ENCODE assay signal across 21 cellular contexts in the genomic region with DNA sequence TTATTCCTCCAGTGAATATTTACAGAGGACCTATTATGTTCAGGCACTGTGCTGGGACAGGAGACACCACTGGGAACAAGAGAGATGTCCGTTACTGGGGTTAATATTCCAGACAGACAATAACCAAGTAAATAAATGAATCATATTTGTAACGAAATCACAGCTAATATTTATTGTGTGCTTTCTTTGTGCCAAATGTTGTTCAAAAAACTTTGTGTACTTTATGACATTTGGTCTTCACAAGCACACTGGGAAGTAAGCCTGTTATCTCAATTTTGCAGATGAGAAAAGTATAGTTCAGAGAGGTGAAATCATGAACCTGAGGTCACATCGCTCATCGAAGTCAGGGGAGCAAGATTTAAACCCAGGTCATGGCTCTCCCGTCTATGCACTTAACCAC. TPM values are rescaled to one million over a fixed set of nuclear protein-coding genes. Genes with fewer than 3 reads are reported as not detected.
A peak's percentile ranks its signal among the peaks of the same experiment; 100 is the strongest.
DNase-seq lines count a peak whose midpoint lies in the region; ATAC-seq, FAIRE-seq and TF ChIP-seq lines count a peak whose summit lies in the region.
"Had no signal": no experiment of that assay in that cellular context is flagged by ENCODE, and none has a peak within 500 bp of the region (broad histone marks: within the 10 kb centered on the region; RNA-seq: fewer than 3 reads in every experiment).

No MANE protein-coding gene starts in this region.

- CTCF ChIA-PET in A549 (lab: Yijun Ruan, JAX), result interaction anchor here (0.8 to 2.6 kb wide), 3 partner anchors 41 to 208 kb away, joined by 3 to 8 read pairs (median 4); no protein-coding TSS in a partner anchor
- CTCF ChIA-PET in K562 (lab: Yijun Ruan, JAX; ENCODE audit: low intra/inter-chr PET ratio), result no interaction called here

- in situ Hi-C loops in K562 (cut with MboI), result no loop called here

- no peaks in the 10 kb centered on the region for H4K20me1 ChIP-seq in Karpas-422 (ENCODE audit: insufficient read depth, low read depth, low read length)
- no peaks in the 10 kb centered on the region; the same call in 1 of the 2 replicates for H4K20me1 ChIP-seq in K562 (replicated peaks; ENCODE audit: control insufficient read depth, insufficient read depth, low read length)

- TF ChIP-seq POLR2A in A549 (IDR thresholded peaks at IDR 0.05; ENCODE audit: low read length), result no peak
- no peak for TF ChIP-seq POLR2A in K562 (conservative IDR thresholded peaks at IDR 0.05)

- peak in 1 of 2 experiments; percentile 59 for DNase-seq in A549 (ENCODE audit: low read depth in 1 of 2, low spot score in 1 of 2)
- no peak for DNase-seq in Karpas-422
- peak in 1 of 4 experiments; percentile 29 for DNase-seq in K562 (ENCODE audit: extremely low read depth in 1 of 4, low spot score in 3 of 4)
- DNase-seq in NCI-H748 (lab: John Stamatoyannopoulos, UW; ENCODE audit: unreplicated experiment), result no peak
- no peak for DNase-seq in HTR-8/SVneo (ENCODE audit: insufficient read length, low spot score)
- DNase-seq: 8988T; ACHN; CD4-positive, alpha-beta memory T cell; DMS153; DMS79 treated with DMSO at 0.1 percent for 48 hours; EL; HCEC 1CT; HFFc6; IMR-90 had no signal

- intact Hi-C loops in K562 (cut with micrococcal nuclease), result no loop called here

- TF ChIP-seq RAD21 in A549 (conservative IDR thresholded peaks at IDR 0.05 in 1 of 2, IDR thresholded peaks at IDR 0.05 in 1 of 2), result 0 out of 5 replicates have a peak, but pooled peaks of 1 of the 2 experiments have one; percentile 3
- no peak for TF ChIP-seq RAD21 in K562 (CRISPR knock-in tag; conservative IDR thresholded peaks at IDR 0.05 in 1 of 2, IDR thresholded peaks at IDR 0.05 in 1 of 2)

- H3K4me3 ChIP-seq in A549 (no peak overlapping the region), Karpas-422 (ENCODE audit: low read length) (no peak overlapping the region), K562 (no peak overlapping the region), skeletal muscle tissue (ENCODE audit: low read length in 3 of 3) (no peak overlapping the region)

- H2AFZ ChIP-seq in Karpas-422 (ENCODE audit: low read length), result no peak overlapping the region
- no peak overlapping the region for H2AFZ ChIP-seq in K562 (ENCODE audit: low read depth, low read length)

- no peaks in the 10 kb centered on the region for H3K9me3 ChIP-seq in A549
- H3K9me3 ChIP-seq in Karpas-422 (ENCODE audit: low read length), result no peaks in the 10 kb centered on the region
- H3K9me3 ChIP-seq in K562 (replicated peaks; ENCODE audit: control insufficient read depth, insufficient read depth, low read depth, low read length), result no peaks in the 10 kb centered on the region
- no peaks in the 10 kb centered on the region for H3K9me3 ChIP-seq in skeletal muscle tissue (ENCODE audit: control insufficient read depth in 3 of 3, low read length in 3 of 3)

- H3K27ac ChIP-seq in A549 (peak overlapping the region; percentile 58 to 64; a peak in 5 of 6 replicates), Karpas-422 (ENCODE audit: low read length) (no peak overlapping the region), K562 (ENCODE audit: extremely low read depth, low read depth, low read length) (no peak overlapping the region), skeletal muscle tissue (ENCODE audit: low read depth, low read length) (peak overlapping the region; percentile 28)
- H3K27ac ChIP-seq: C4-2B had no signal

- H3K9ac ChIP-seq in Karpas-422 (ENCODE audit: low read length), result no peak overlapping the region
- H3K9ac ChIP-seq in K562 (ENCODE audit: insufficient read depth in 1 of 2, low read depth in 2 of 2, low read length in 2 of 2), result no peak overlapping the region
- H3K9ac ChIP-seq in skeletal muscle tissue (ENCODE audit: low read depth in 1 of 3, low read length in 3 of 3), result no peak overlapping the region

- peaks cover 26% of the 10 kb centered on the region for H3K4me1 ChIP-seq in A549
- peaks cover 13% of the 10 kb centered on the region for H3K4me1 ChIP-seq in Karpas-422 (ENCODE audit: low read length)
- peaks cover 3 to 5% of the 10 kb centered on the region in 2 experiments; a peak in 3 of 5 replicates for H3K4me1 ChIP-seq in K562 (replicated peaks in 1 of 2; ENCODE audit: control insufficient read depth in 2 of 2, insufficient read depth in 2 of 2, low read length in 2 of 2)
- peaks cover 3 to 14% (median 9%) of the 10 kb centered on the region in 3 donors for H3K4me1 ChIP-seq in skeletal muscle tissue (ENCODE audit: control insufficient read depth in 3 of 3, insufficient read depth in 3 of 3, low read length in 3 of 3)

- peak; percentile 39 to 75; a peak in 3 of 6 replicates for ATAC-seq in A549
- ATAC-seq in K562, result peak; percentile 37; the same call in 2 of the 3 replicates
- ATAC-seq in GM21390 (IDR thresholded peaks at IDR 0.05; ENCODE audit: unreplicated experiment), result no peak

- H3K79me2 ChIP-seq in Karpas-422 (ENCODE audit: low read length) (no peaks in the 10 kb centered on the region), K562 (ENCODE audit: control insufficient read depth, insufficient read depth, low read length) (no peaks in the 10 kb centered on the region)

- peak overlapping the region; percentile 52 for H3K4me2 ChIP-seq in A549
- peak overlapping the region; percentile 18 for H3K4me2 ChIP-seq in Karpas-422 (ENCODE audit: low read depth, low read length, poor library complexity, severe bottlenecking)
- no peak overlapping the region for H3K4me2 ChIP-seq in K562 (ENCODE audit: insufficient read depth, low read length)

- BruUV-seq in K562 (replicated peaks; lab: Mats Ljungman, UMichigan), result no TSS peak

- H3K36me3 ChIP-seq in Karpas-422 (ENCODE audit: insufficient read depth, low read length) (no peaks in the 10 kb centered on the region), K562 (ENCODE audit: control insufficient read depth, insufficient read depth, low read length) (no peaks in the 10 kb centered on the region), skeletal muscle tissue (ENCODE audit: control insufficient read depth in 3 of 3, insufficient read depth in 3 of 3, low read length in 3 of 3) (no peaks in the 10 kb centered on the region)

- H3K27me3 ChIP-seq in Karpas-422 (ENCODE audit: low read length), result no peaks in the 10 kb centered on the region
- H3K27me3 ChIP-seq in K562 (ENCODE audit: control insufficient read depth in 2 of 2, insufficient read depth in 2 of 2, low read length in 2 of 2), result no peaks in the 10 kb centered on the region
- H3K27me3 ChIP-seq in skeletal muscle tissue (ENCODE audit: control insufficient read depth in 3 of 3, insufficient read depth in 3 of 3, low read length in 3 of 3), result peaks cover 0 to 2% (median 0%) of the 10 kb centered on the region in 3 donors

- H3K9me1 ChIP-seq in K562 (ENCODE audit: control insufficient read depth, insufficient read depth, low read length), result no peaks in the 10 kb centered on the region

- no peaks in the 10 kb centered on the region for H3K9me2 ChIP-seq in Karpas-422 (replicated peaks; ENCODE audit: insufficient read depth, low read length)

- TF ChIP-seq CTCF in A549 (IDR thresholded peaks at IDR 0.05) (no peak), K562 (IDR thresholded peaks at IDR 0.05 in 2 of 3, conservative IDR thresholded peaks at IDR 0.05 in 1 of 3; ENCODE audit: insufficient read depth in 2 of 3, low read depth in 1 of 3, low read length in 3 of 3) (no peak)

- no peak for TF ChIP-seq EP300 in A549 (IDR thresholded peaks at IDR 0.05)
- no peak for TF ChIP-seq EP300 in K562 (IDR thresholded peaks at IDR 0.05; ENCODE audit: low read length)

- no peak for FAIRE-seq in A549 (lab: Jason Lieb, UNC)
- no peak for FAIRE-seq in K562 (lab: Jason Lieb, UNC)
- no peak for FAIRE-seq in HTR-8/SVneo (lab: Jason Lieb, UNC)
- FAIRE-seq: D721Med, G401.6, GM12891, GM19239 had no signal

- POLR2A ChIA-PET in A549 (lab: Yijun Ruan, JAX) (no interaction called here), K562 (lab: Yijun Ruan, JAX) (interaction anchor here (0.7 to 1.0 kb wide), 2 partner anchors 11 to 13 kb away, joined by 3 to 4 read pairs; no protein-coding TSS in a partner anchor)

- under 1% methylated on average over 5 of the region's 5 CpGs for WGBS in A549 (ENCODE audit: missing lambda C conversion rate)
- 8% methylated on average over 5 of the region's 5 CpGs for WGBS in K562 (ENCODE audit: insufficient coverage, low coverage, missing lambda C conversion rate)

RNA-seq across cellular contexts. Expression of gene PREX1, which starts 36.5 kb away (rescaled TPM):
- polyA plus RNA-seq in A549 (2011; rRNA removed) (3.6 and 4.3 TPM in 2 replicates), A549 (2017; fragmentation: RNase III; extraction: RNeasy Plus Mini Kit Qiagen cat#74134 plus additional on column Dnase treatment) (4.2 to 5.2 TPM (median 5.0 TPM) in 3 replicates), K562 (2011; rRNA removed) (1.8 and 4.9 TPM in 2 replicates), K562 (2014; fragmentation: Illumina TruSeq; extraction: Trizol) (5.5 and 6.1 TPM in 2 replicates), K562 (2014; fragmentation: Nextera tagmentation; extraction: Ambion mirVana) (1 to 10 TPM in 1 of 2 experiments, under 1 TPM in 1; 0.37 to 1.6 TPM), K562 (2014; rRNA removed) (4.2 and 4.4 TPM in 2 replicates)
- 9.7 and 13.2 TPM in 2 replicates for polyA plus RNA-seq in A549 (2012; cell fraction: cytosol; rRNA removed)
- 19.4 and 21.9 TPM in 2 replicates for polyA plus RNA-seq in A549 (2012; cell fraction: nucleus; rRNA removed)
- polyA minus RNA-seq in A549 (2011; rRNA and poly(A)+ RNA removed), result 5.0 and 5.5 TPM in 2 replicates
- not detected in 2 replicates for total RNA-seq in Karpas-422 (2014; rRNA removed; shearing (Covaris generic); ENCODE audit: low replicate concordance)
- total RNA-seq in K562 (2011; cell fraction: chromatin; rRNA removed; ENCODE audit: low replicate concordance), result 7.3 and 17.0 TPM in 2 replicates
- total RNA-seq in K562 (2011; cell fraction: nucleolus; rRNA removed), result 5.9 and 8.0 TPM in 2 replicates
- total RNA-seq in K562 (2011; cell fraction: nucleoplasm; rRNA removed), result 7.9 and 9.6 TPM in 2 replicates
- total RNA-seq in K562 (2014; rRNA removed) (5.4 and 9.3 TPM in 2 replicates), K562 (2014; rRNA removed; fragmentation: Illumina TruSeq; extraction: Trizol) (3.3 and 5.1 TPM in 2 replicates), K562 (2015; rRNA removed; fragmentation: Illumina TruSeq; extraction: Trizol) (4.7 and 4.8 TPM in 2 replicates), K562 (2021) (9.0 and 10.4 TPM in 2 replicates), skeletal muscle tissue (20.4 TPM)
- 2.5 and 2.6 TPM in 2 replicates for polyA plus RNA-seq in K562 (2011; cell fraction: cytosol; rRNA removed)
- 5.3 and 7.3 TPM in 2 replicates for polyA plus RNA-seq in K562 (2011; cell fraction: nucleus; rRNA removed)
- polyA plus RNA-seq in K562 (2012), result 5.7 and 10.6 TPM in 2 replicates
- 3.3 and 4.7 TPM in 2 replicates for polyA minus RNA-seq in K562 (2011; rRNA and poly(A)+ RNA removed)
- 1.6 and 4.8 TPM in 2 replicates for polyA minus RNA-seq in K562 (2011; cell fraction: cytosol; rRNA and poly(A)+ RNA removed)
- 2.7 and 8.8 TPM in 2 replicates for polyA minus RNA-seq in K562 (2011; cell fraction: nucleus; rRNA and poly(A)+ RNA removed)

RNA-seq across cellular contexts. Expression of gene ARFGEF2, which starts 57.3 kb away (rescaled TPM):
- 24.3 and 27.8 TPM in 2 replicates for polyA plus RNA-seq in A549 (2011; rRNA removed)
- polyA plus RNA-seq in A549 (2012; cell fraction: cytosol; rRNA removed), result 5.5 and 7.3 TPM in 2 replicates
- polyA plus RNA-seq in A549 (2012; cell fraction: nucleus; rRNA removed), result 6.3 and 9.9 TPM in 2 replicates
- polyA plus RNA-seq in A549 (2017; fragmentation: RNase III; extraction: RNeasy Plus Mini Kit Qiagen cat#74134 plus additional on column Dnase treatment), result 11.9 to 13.6 TPM (median 12.3 TPM) in 3 replicates
- polyA minus RNA-seq in A549 (2011; rRNA and poly(A)+ RNA removed), result 46.3 and 49.3 TPM in 2 replicates
- 28.7 and 37.9 TPM in 2 replicates for total RNA-seq in Karpas-422 (2014; rRNA removed; shearing (Covaris generic); ENCODE audit: low replicate concordance)
- total RNA-seq in K562 (2011; cell fraction: chromatin; rRNA removed; ENCODE audit: low replicate concordance), result 31.2 and 69.0 TPM in 2 replicates
- total RNA-seq in K562 (2011; cell fraction: nucleolus; rRNA removed), result 19.2 and 25.7 TPM in 2 replicates
- 20.0 and 31.2 TPM in 2 replicates for total RNA-seq in K562 (2011; cell fraction: nucleoplasm; rRNA removed)
- total RNA-seq in K562 (2014; rRNA removed), result 13.5 and 17.0 TPM in 2 replicates
- total RNA-seq in K562 (2014; rRNA removed; fragmentation: Illumina TruSeq; extraction: Trizol), result 17.8 and 18.7 TPM in 2 replicates
- total RNA-seq in K562 (2015; rRNA removed; fragmentation: Illumina TruSeq; extraction: Trizol), result 17.6 and 18.1 TPM in 2 replicates
- total RNA-seq in K562 (2021), result 16.8 and 18.8 TPM in 2 replicates
- 10.1 and 13.5 TPM in 2 replicates for polyA plus RNA-seq in K562 (2011; rRNA removed)
- 5.8 and 7.7 TPM in 2 replicates for polyA plus RNA-seq in K562 (2011; cell fraction: cytosol; rRNA removed)
- polyA plus RNA-seq in K562 (2011; cell fraction: nucleus; rRNA removed), result 19.2 and 21.4 TPM in 2 replicates
- polyA plus RNA-seq in K562 (2012), result 9.0 and 9.8 TPM in 2 replicates
- polyA plus RNA-seq in K562 (2014; fragmentation: Illumina TruSeq; extraction: Trizol), result 12.7 and 13.7 TPM in 2 replicates
- polyA plus RNA-seq in K562 (2014; fragmentation: Nextera tagmentation; extraction: Ambion mirVana), result 1 to 10 TPM; 4.2 TPM
- polyA plus RNA-seq in K562 (2014; rRNA removed), result 9.1 and 9.4 TPM in 2 replicates
- 33.9 and 36.1 TPM in 2 replicates for polyA minus RNA-seq in K562 (2011; rRNA and poly(A)+ RNA removed)
- polyA minus RNA-seq in K562 (2011; cell fraction: cytosol; rRNA and poly(A)+ RNA removed), result 12.8 and 16.2 TPM in 2 replicates
- polyA minus RNA-seq in K562 (2011; cell fraction: nucleus; rRNA and poly(A)+ RNA removed), result 11.7 and 19.5 TPM in 2 replicates
- total RNA-seq in skeletal muscle tissue, result 18.3 TPM

Comparison
In these comparisons a context has a peak if more than half of its experiments do, and no peak if none do; other contexts are left out.
1. H3K27ac ChIP-seq: peak in A549 (2 of 2) and skeletal muscle tissue (single experiment); none in Karpas-422 (single experiment) and K562 (single experiment).
2. Of the 35 proteins assayed by ChIP-seq in both K562 and A549: peak only in K562: KDM1A; only in A549: JUNB and MAX; in both: none; in neither: 28; mixed calls (peak in some experiments, not most) for 4.